ENCODE assay signal across 19 cellular contexts in the genomic region with DNA sequence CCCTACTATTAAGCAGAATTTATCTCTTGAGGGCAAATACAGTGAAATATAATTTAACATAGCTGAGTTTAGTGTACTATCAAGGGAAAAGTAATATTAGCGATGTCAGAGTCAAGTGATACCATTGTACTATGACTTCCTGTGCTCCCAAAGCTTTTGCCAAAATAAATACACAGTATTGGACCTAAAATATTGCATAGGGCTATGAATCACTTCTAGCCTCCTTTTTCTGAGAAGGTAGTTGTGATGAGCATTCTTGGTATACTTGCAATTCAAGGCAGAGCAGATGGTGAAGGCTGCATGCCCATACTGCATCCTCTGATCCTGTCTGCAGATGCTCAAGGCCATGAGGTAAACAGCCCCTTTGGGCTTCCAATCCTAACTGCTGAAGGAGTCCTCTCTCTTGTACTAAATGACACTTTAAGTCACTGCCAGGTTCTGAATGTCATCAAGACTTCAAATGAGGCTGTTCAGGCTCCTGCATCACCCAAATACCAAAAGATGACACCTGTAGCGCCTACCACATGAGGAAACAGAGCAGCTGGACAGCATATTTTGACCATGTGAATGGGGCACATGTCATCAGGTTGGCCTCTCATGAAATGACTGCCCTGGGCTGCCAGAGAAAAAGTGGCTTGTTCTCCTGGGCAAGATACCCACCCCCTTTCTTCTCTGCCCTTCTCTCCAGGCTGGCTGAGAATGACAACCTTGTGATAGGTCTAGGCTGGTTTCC. TPM values are rescaled to one million over a fixed set of nuclear protein-coding genes. Genes with fewer than 3 reads are reported as not detected.
A peak's percentile ranks its signal among the peaks of the same experiment; 100 is the strongest.
DNase-seq lines count a peak whose midpoint lies in the region; ATAC-seq, FAIRE-seq and TF ChIP-seq lines count a peak whose summit lies in the region.
"Had no signal": no experiment of that assay in that cellular context is flagged by ENCODE, and none has a peak within 500 bp of the region (broad histone marks: within the 10 kb centered on the region; RNA-seq: fewer than 3 reads in every experiment).

No MANE protein-coding gene starts in this region.

- H3K9ac ChIP-seq in fibroblast of lung (ENCODE audit: insufficient read depth, low read length): no peak overlapping the region

- POLR2A ChIA-PET in WTC11 (lab: Charles Lee): interaction anchor here (0.5 kb wide), 1 partner anchor 594 kb away, joined by 5 read pairs; no protein-coding TSS in a partner anchor

- H3K4me3 Mint-ChIP-seq in nephron (no peak overlapping the region), WTC11 (no peak overlapping the region)
- H3K4me3 Mint-ChIP-seq: activated CD4-positive, alpha-beta memory T cell treated with anti-CD3 and anti-CD28 coated beads for 36 hours; activated naive CD8-positive, alpha-beta T cell; activated T-cell treated with anti-CD3 and anti-CD28 coated beads, Interleukin-2, amount 50 U/mL, for 4 hours; stimulated activated memory B cell treated with anti-CD40 and anti-IgM and Interleukin-4, amounts not matched to agents 10 μg/mL and 1 μg/mL and 100 μg/mL, for 72 hours; type B pancreatic cell had no signal

- no peak overlapping the region for H3K4me3 ChIP-seq in fibroblast of lung (replicated peaks in 1 of 4; ENCODE audit: control extremely low read depth in 1 of 4, insufficient read depth in 1 of 4, low read depth in 3 of 4, low read length in 4 of 4)
- H3K4me3 ChIP-seq: hepatocyte, ovary, smooth muscle cell had no signal

- CTCF ChIA-PET in WTC11 (lab: Charles Lee): no interaction called here

- ATAC-seq in WTC11 (no peak), GM21447 (IDR thresholded peaks at IDR 0.05; ENCODE audit: unreplicated experiment) (no peak)
- ATAC-seq: activated T-cell treated with anti-CD3 and anti-CD28 coated beads, Interleukin-2, amount 50 U/mL, for 4 hours; stimulated activated memory B cell treated with anti-CD40 and anti-IgM and Interleukin-4, amounts not matched to agents 10 μg/mL and 1 μg/mL and 100 μg/mL, for 72 hours had no signal

- H3K27me3 ChIP-seq in fibroblast of lung (ENCODE audit: control insufficient read depth, insufficient read depth, low read length): no peaks in the 10 kb centered on the region
- H3K27me3 ChIP-seq: ovary had no signal

- H3K27me3 Mint-ChIP-seq in nephron (ENCODE audit: low read depth) (no peaks in the 10 kb centered on the region), WTC11 (ENCODE audit: low read depth) (peaks cover 8% of the 10 kb centered on the region)

- no peaks in the 10 kb centered on the region for H3K9me3 Mint-ChIP-seq in nephron
- 0 out of 2 replicates have a peak, but pooled peaks cover 3% of the 10 kb centered on the region for H3K9me3 Mint-ChIP-seq in WTC11
- H3K9me3 Mint-ChIP-seq: activated CD4-positive, alpha-beta memory T cell treated with anti-CD3 and anti-CD28 coated beads for 36 hours; activated T-cell treated with anti-CD3 and anti-CD28 coated beads, Interleukin-2, amount 50 U/mL, for 4 hours; stimulated activated memory B cell treated with anti-CD40 and anti-IgM and Interleukin-4, amounts not matched to agents 10 μg/mL and 1 μg/mL and 100 μg/mL, for 72 hours; type B pancreatic cell had no signal

- H3K4me1 Mint-ChIP-seq in nephron (peaks cover 15% of the 10 kb centered on the region), WTC11 (no peaks in the 10 kb centered on the region)
- H3K4me1 Mint-ChIP-seq: stimulated activated memory B cell treated with anti-CD40 and anti-IgM and Interleukin-4, amounts not matched to agents 10 μg/mL and 1 μg/mL and 100 μg/mL, for 72 hours had no signal

- H3K9me3 ChIP-seq in fibroblast of lung (ENCODE audit: control insufficient read depth, insufficient read depth, low read depth, low read length): no peaks in the 10 kb centered on the region
- H3K9me3 ChIP-seq: ovary had no signal

- no peak for TF ChIP-seq POLR2A in GM12892 (IDR thresholded peaks at IDR 0.05; ENCODE audit: low read depth, low read length)

- TF ChIP-seq CTCF in fibroblast of lung (conservative IDR thresholded peaks at IDR 0.05 in 1 of 2, IDR thresholded peaks at IDR 0.05 in 1 of 2; ENCODE audit: low read depth in 1 of 2, low read length in 2 of 2): no peak
- TF ChIP-seq CTCF in nephron (IDR thresholded peaks at IDR 0.05; ENCODE audit: unreplicated experiment in 3 of 3): no peak
- TF ChIP-seq CTCF in GM13976 (IDR thresholded peaks at IDR 0.05; ENCODE audit: borderline replicate concordance, control extremely low read depth, extremely low read depth, insufficient read depth, missing control alignments): no peak
- TF ChIP-seq CTCF in WTC11 (IDR thresholded peaks at IDR 0.05): no peak

- no peak overlapping the region for H3K27ac ChIP-seq in fibroblast of lung (ENCODE audit: insufficient read depth, low read length)
- H3K27ac ChIP-seq: hepatocyte, ovary had no signal

- DNase-seq in HCEC 1CT: peak; percentile 62
- peak; percentile 26 for DNase-seq in SK-MEL-5 (ENCODE audit: low read depth, low spot score)
- peak; percentile 65 to 82 for DNase-seq in fibroblast of lung (ENCODE audit: low read depth in 2 of 2)
- DNase-seq in GM12892 (ENCODE audit: insufficient read length): no peak
- no peak for DNase-seq in GM13976 (ENCODE audit: low spot score)
- DNase-seq in WTC11 (ENCODE audit: low spot score): no peak
- DNase-seq: activated CD4-positive, alpha-beta memory T cell treated with anti-CD3 and anti-CD28 coated beads for 36 hours; activated T-cell treated with anti-CD3 and anti-CD28 coated beads, Interleukin-2, amount 50 U/mL, for 4 hours; cerebellar nuclear complex; DMS79 treated with DMSO at 0.1 percent for 48 hours; left cardiac atrium; ovary had no signal

- no peaks in the 10 kb centered on the region for H4K20me1 ChIP-seq in fibroblast of lung (ENCODE audit: control insufficient read depth, extremely low read depth, insufficient read depth, low read length)

- no peak for FAIRE-seq in GM12892 (lab: Jason Lieb, UNC)

- no peak overlapping the region for H2AFZ ChIP-seq in fibroblast of lung (ENCODE audit: low read length)
- H2AFZ ChIP-seq: hepatocyte had no signal

- no peak overlapping the region for H3K4me2 ChIP-seq in fibroblast of lung (ENCODE audit: extremely low read depth, insufficient read depth, low read length)
- H3K4me2 ChIP-seq: hepatocyte, smooth muscle cell had no signal

- H3K4me1 ChIP-seq in fibroblast of lung (ENCODE audit: control insufficient read depth, extremely low read depth, insufficient read depth, low read length): peaks cover 7% of the 10 kb centered on the region

- no peaks in the 10 kb centered on the region for H3K36me3 Mint-ChIP-seq in nephron (ENCODE audit: low read depth)
- H3K36me3 Mint-ChIP-seq in WTC11: no peaks in the 10 kb centered on the region
- H3K36me3 Mint-ChIP-seq: activated CD4-positive, alpha-beta memory T cell treated with anti-CD3 and anti-CD28 coated beads for 36 hours; activated naive CD8-positive, alpha-beta T cell; stimulated activated memory B cell treated with anti-CD40 and anti-IgM and Interleukin-4, amounts not matched to agents 10 μg/mL and 1 μg/mL and 100 μg/mL, for 72 hours; type B pancreatic cell had no signal

- in situ Hi-C loops in SK-MEL-5 (cut with HindIII; ENCODE audit: low pct_unique_long_range_greater_than_20kb, low sequenced_read_pairs): no loop called here
- in situ Hi-C loops in GM13976 (cut with MboI; ENCODE audit: low sequenced_read_pairs, unreplicated experiment): no loop called here

- no peaks in the 10 kb centered on the region for H3K36me3 ChIP-seq in fibroblast of lung (ENCODE audit: control insufficient read depth, insufficient read depth, low read length)
- H3K36me3 ChIP-seq: ovary had no signal

- no peaks in the 10 kb centered on the region for H3K79me2 ChIP-seq in fibroblast of lung (ENCODE audit: control insufficient read depth, insufficient read depth, low read length)
- H3K79me2 ChIP-seq: hepatocyte had no signal

- H3K27ac Mint-ChIP-seq in nephron (peak overlapping the region; percentile 2 to 69 (median 47)), WTC11 (no peak overlapping the region)
- H3K27ac Mint-ChIP-seq: activated CD4-positive, alpha-beta memory T cell treated with anti-CD3 and anti-CD28 coated beads for 36 hours; activated naive CD8-positive, alpha-beta T cell; stimulated activated memory B cell treated with anti-CD40 and anti-IgM and Interleukin-4, amounts not matched to agents 10 μg/mL and 1 μg/mL and 100 μg/mL, for 72 hours; type B pancreatic cell had no signal

TF ChIP-seq in WTC11, 78 proteins besides CTCF, POLR2A, EP300 and RAD21:
- no peak for TF ChIP-seq IRF2 (CRISPR knock-in tag; IDR thresholded peaks at IDR 0.05; ENCODE audit: borderline replicate concordance, low read depth)
- no peak for TF ChIP-seq TP53 (CRISPR knock-in tag; IDR thresholded peaks at IDR 0.05)

RNA-seq across cellular contexts. Expression of a gene that starts 29.7 kb away (rescaled TPM):
- 123 and 144 TPM in 2 replicates for total RNA-seq in SK-MEL-5 (2014; rRNA removed; shearing (Covaris generic))
- polyA plus RNA-seq in SK-MEL-5 (2015; cell fraction: cytosol; rRNA removed): 193 and 200 TPM in 2 replicates
- polyA plus RNA-seq in SK-MEL-5 (2015; cell fraction: nucleus; rRNA removed): 44.1 and 52.3 TPM in 2 replicates
- total RNA-seq in fibroblast of lung: 46.2 and 58.6 TPM in 2 replicates
- 191 and 220 TPM in 2 replicates for polyA plus RNA-seq in fibroblast of lung
- polyA plus RNA-seq in fibroblast of lung (2012): 151 and 193 TPM in 2 replicates
- polyA minus RNA-seq in fibroblast of lung (ENCODE audit: low replicate concordance): 27.8 and 48.6 TPM in 2 replicates
- 93.8 TPM for polyA plus RNA-seq in GM12892 (2012; ENCODE audit: missing spikeins)
- 178 to 186 TPM (median 178 TPM) in 3 replicates for total RNA-seq in WTC11 (2021)

Comparison
In these comparisons a context has a peak if more than half of its experiments do, and no peak if none do; other contexts are left out.
1. DNase-seq: peak in HCEC 1CT (single experiment), SK-MEL-5 (single experiment) and fibroblast of lung (2 of 2); none in GM12892 (single experiment), GM13976 (single experiment) and WTC11 (single experiment).